ENCODE assay signal across 19 cellular contexts in the genomic region with DNA sequence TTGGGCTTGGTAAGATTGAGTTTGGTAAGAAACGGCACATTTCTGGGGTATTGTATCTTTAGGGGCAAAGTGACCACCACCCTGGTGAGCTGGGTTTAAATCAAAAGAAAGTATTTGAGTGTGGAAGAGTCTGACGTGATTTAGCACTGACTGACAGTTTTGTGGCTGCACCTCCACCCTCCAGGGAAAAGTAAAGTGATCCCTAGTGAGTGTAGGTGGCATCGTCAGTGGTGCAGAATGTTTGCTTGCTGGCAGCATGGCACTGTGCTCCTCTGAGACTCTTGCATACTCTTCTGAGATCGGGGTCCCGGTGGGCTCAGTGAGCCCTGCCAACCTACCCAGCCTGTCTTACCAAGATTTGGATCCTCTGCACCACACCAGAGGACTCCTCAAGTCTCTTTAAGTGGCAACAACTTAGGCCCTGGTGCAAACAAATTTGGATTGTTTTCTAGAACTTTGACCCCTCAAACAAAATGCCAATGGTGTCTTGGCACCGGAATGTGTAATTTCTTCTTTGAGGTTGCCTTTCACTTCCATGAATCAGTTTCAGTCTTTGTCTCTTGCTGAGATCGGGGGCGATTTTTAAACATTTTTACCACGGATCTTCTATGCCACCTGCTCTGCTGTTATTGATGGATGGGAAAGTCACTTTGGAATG. TPM values are rescaled to one million over a fixed set of nuclear protein-coding genes. Genes with fewer than 3 reads are reported as not detected.
DNase-seq lines count a peak whose midpoint lies in the region; ATAC-seq, FAIRE-seq and TF ChIP-seq lines count a peak whose summit lies in the region.
"Had no signal": no experiment of that assay in that cellular context is flagged by ENCODE, and none has a peak within 500 bp of the region (broad histone marks: within the 10 kb centered on the region; RNA-seq: fewer than 3 reads in every experiment).

No MANE protein-coding gene starts in this region.

- peaks cover 80% of the 10 kb centered on the region for H3K4me1 Mint-ChIP-seq in activated T-cell treated with anti-CD3 and anti-CD28 coated beads, Interleukin-2, amount 50 U/mL, for 24 hours (ENCODE audit: low read depth)
- H3K4me1 Mint-ChIP-seq in activated naive CD8-positive, alpha-beta T cell treated with anti-CD3 and anti-CD28 coated beads, Interleukin-2, amount 10 ng/mL, durations not matched to agents 7 days and 5 days = peaks cover 60% of the 10 kb centered on the region

- 25 to 50% (median 26%) methylated on average over 9 of the region's 9 CpGs for WGBS in small intestine, 3 donors

- H3K79me2 ChIP-seq in Karpas-422 (ENCODE audit: low read length) = no peaks in the 10 kb centered on the region

- H3K27ac ChIP-seq in Karpas-422 (ENCODE audit: low read length) (peak overlapping the region; percentile 37), small intestine (ENCODE audit: low read depth in 1 of 2, low read length in 1 of 2) (no peak overlapping the region)
- H3K27ac ChIP-seq: brain microvascular endothelial cell, right lobe of liver, tibial nerve had no signal

- no peaks in the 10 kb centered on the region for H3K27me3 Mint-ChIP-seq in activated T-cell treated with anti-CD3 and anti-CD28 coated beads, Interleukin-2, amount 50 U/mL, for 24 hours
- H3K27me3 Mint-ChIP-seq in activated naive CD8-positive, alpha-beta T cell treated with anti-CD3 and anti-CD28 coated beads, Interleukin-2, amount 10 ng/mL, durations not matched to agents 7 days and 5 days = no peaks in the 10 kb centered on the region

- H3K9ac ChIP-seq in Karpas-422 (ENCODE audit: low read length) = peak overlapping the region; percentile 53; the same call in 1 of the 2 replicates

- H3K27me3 ChIP-seq in Karpas-422 (ENCODE audit: low read length) (peaks cover 6% of the 10 kb centered on the region), small intestine (ENCODE audit: control insufficient read depth in 2 of 2, insufficient read depth in 2 of 2, low read length in 2 of 2) (no peaks in the 10 kb centered on the region)
- H3K27me3 ChIP-seq: right lobe of liver had no signal

- H3K4me3 ChIP-seq in Karpas-422 (ENCODE audit: low read length) (peak overlapping the region; percentile 62), small intestine (ENCODE audit: low read depth in 1 of 2, low read length in 2 of 2) (no peak overlapping the region)
- H3K4me3 ChIP-seq: right lobe of liver had no signal

- no peaks in the 10 kb centered on the region for H3K9me2 ChIP-seq in Karpas-422 (replicated peaks; ENCODE audit: insufficient read depth, low read length)

- FAIRE-seq in small intestine (lab: Jason Lieb, UNC) = no peak
- FAIRE-seq: RCC 7860 had no signal

- H4K20me1 ChIP-seq in Karpas-422 (ENCODE audit: insufficient read depth, low read depth, low read length) = no peaks in the 10 kb centered on the region

- H3K36me3 ChIP-seq in Karpas-422 (ENCODE audit: insufficient read depth, low read length) (no peaks in the 10 kb centered on the region), small intestine (ENCODE audit: control insufficient read depth in 2 of 2, insufficient read depth in 2 of 2, low read length in 2 of 2) (no peaks in the 10 kb centered on the region)
- H3K36me3 ChIP-seq: brain microvascular endothelial cell, right lobe of liver, tibial nerve had no signal

- H3K27ac Mint-ChIP-seq in activated T-cell treated with anti-CD3 and anti-CD28 coated beads, Interleukin-2, amount 50 U/mL, for 24 hours = peak overlapping the region; percentile 92
- H3K27ac Mint-ChIP-seq in activated naive CD8-positive, alpha-beta T cell treated with anti-CD3 and anti-CD28 coated beads, Interleukin-2, amount 10 ng/mL, durations not matched to agents 7 days and 5 days = peak overlapping the region; percentile 77

- DNase-seq in activated T-cell treated with anti-CD3 and anti-CD28 coated beads, Interleukin-2, amount 50 U/mL, for 24 hours = peak; percentile 39
- DNase-seq in activated T-cell treated with anti-CD3 and anti-CD28 coated beads for 4 hours = no peak
- peak; percentile 67 for DNase-seq in Karpas-422
- no peak for DNase-seq in activated naive CD8-positive, alpha-beta T cell treated with anti-CD3 and anti-CD28 coated beads, Interleukin-2, amount 10 ng/mL, durations not matched to agents 7 days and 5 days
- DNase-seq in small intestine = peak; percentile 15
- DNase-seq in stimulated activated CD4-positive, alpha-beta T cell treated with anti-CD3 and anti-CD28 coated beads, Interleukin-2, amount 100 ng/mL, for 48 hours = no peak
- DNase-seq in erythroblast (lab: John Stamatoyannopoulos, UW) = no peak
- DNase-seq in 8988T = no peak
- DNase-seq: activated gamma-delta T cell treated with Interleukin-2 at 50 U/mL for 16 hours; brain microvascular endothelial cell; DMS 273 treated with DMSO at 0.1 percent for 48 hours; left ventricle myocardium superior; MM.1S; NCI-H2081; right lobe of liver; stimulated activated CD8-positive, alpha-beta memory T cell treated with anti-CD3 and anti-CD28 coated beads, Interleukin-4, amount 100 ng/mL, for 48 hours; SW 1271 had no signal

- no peak for TF ChIP-seq POLR2A in erythroblast (IDR thresholded peaks at IDR 0.05; ENCODE audit: low read length)

- H3K4me1 ChIP-seq in Karpas-422 (ENCODE audit: low read length) (peaks cover 55% of the 10 kb centered on the region), small intestine (ENCODE audit: control insufficient read depth in 2 of 2, insufficient read depth in 1 of 2, low read depth in 1 of 2, low read length in 1 of 2) (peaks cover 0 to 2% of the 10 kb centered on the region in 2 donors)
- H3K4me1 ChIP-seq: right lobe of liver had no signal

- H3K4me2 ChIP-seq in Karpas-422 (ENCODE audit: low read depth, low read length, poor library complexity, severe bottlenecking) = peak overlapping the region; percentile 74

- no peak overlapping the region for H2AFZ ChIP-seq in Karpas-422 (ENCODE audit: low read length)

- no peaks in the 10 kb centered on the region for H3K9me3 ChIP-seq in Karpas-422 (ENCODE audit: low read length)
- H3K9me3 ChIP-seq in small intestine (ENCODE audit: control insufficient read depth, low read depth) = no peaks in the 10 kb centered on the region
- H3K9me3 ChIP-seq: right lobe of liver, tibial nerve had no signal

- H3K4me3 Mint-ChIP-seq in activated T-cell treated with anti-CD3 and anti-CD28 coated beads, Interleukin-2, amount 50 U/mL, for 24 hours = peak overlapping the region; percentile 97
- peak overlapping the region; percentile 98 for H3K4me3 Mint-ChIP-seq in activated naive CD8-positive, alpha-beta T cell treated with anti-CD3 and anti-CD28 coated beads, Interleukin-2, amount 10 ng/mL, durations not matched to agents 7 days and 5 days

- POLR2A ChIA-PET in activated naive CD8-positive, alpha-beta T cell treated with anti-CD3 and anti-CD28 coated beads, Interleukin-2, amount 10 ng/mL, durations not matched to agents 7 days and 5 days (lab: Charles Lee) = interaction anchor here (1.7 kb wide), 1 partner anchor 25 kb away, joined by 6 read pairs; no protein-coding TSS in a partner anchor

- H3K9me3 Mint-ChIP-seq in activated T-cell treated with anti-CD3 and anti-CD28 coated beads, Interleukin-2, amount 50 U/mL, for 24 hours = no peaks in the 10 kb centered on the region
- no peaks in the 10 kb centered on the region for H3K9me3 Mint-ChIP-seq in activated naive CD8-positive, alpha-beta T cell treated with anti-CD3 and anti-CD28 coated beads, Interleukin-2, amount 10 ng/mL, durations not matched to agents 7 days and 5 days

- no peak for ATAC-seq in activated naive CD8-positive, alpha-beta T cell treated with anti-CD3 and anti-CD28 coated beads, Interleukin-2, amount 10 ng/mL, durations not matched to agents 7 days and 5 days (ENCODE audit: low read depth)
- ATAC-seq: left ventricle myocardium superior, right lobe of liver had no signal

- peaks cover 56% of the 10 kb centered on the region for H3K36me3 Mint-ChIP-seq in activated T-cell treated with anti-CD3 and anti-CD28 coated beads, Interleukin-2, amount 50 U/mL, for 24 hours (ENCODE audit: low read depth)
- H3K36me3 Mint-ChIP-seq in activated naive CD8-positive, alpha-beta T cell treated with anti-CD3 and anti-CD28 coated beads, Interleukin-2, amount 10 ng/mL, durations not matched to agents 7 days and 5 days = peaks cover 29% of the 10 kb centered on the region

RNA-seq across cellular contexts. Expression of a gene that starts 2.8 kb away (rescaled TPM):
- 9.0 and 21.7 TPM in 2 replicates for total RNA-seq in Karpas-422 (2014; rRNA removed; shearing (Covaris generic); ENCODE audit: low replicate concordance)
- 100 to 1,000 TPM; 120 to 123 TPM for total RNA-seq in activated naive CD8-positive, alpha-beta T cell treated with anti-CD3 and anti-CD28 coated beads, Interleukin-2, amount 10 ng/mL, durations not matched to agents 7 days and 5 days
- 1 to 10 TPM; 2.3 to 5.1 (median 2.9) TPM for polyA plus RNA-seq in small intestine

Comparison
In these comparisons a context has a peak if more than half of its experiments do, and no peak if none do; other contexts are left out.
1. DNase-seq: peak in activated T-cell treated with anti-CD3 and anti-CD28 coated beads, Interleukin-2, amount 50 U/mL, for 24 hours (single experiment), Karpas-422 (single experiment) and small intestine (single experiment); none in activated T-cell treated with anti-CD3 and anti-CD28 coated beads for 4 hours (single experiment), activated naive CD8-positive, alpha-beta T cell treated with anti-CD3 and anti-CD28 coated beads, Interleukin-2, amount 10 ng/mL, durations not matched to agents 7 days and 5 days (single experiment), stimulated activated CD4-positive, alpha-beta T cell treated with anti-CD3 and anti-CD28 coated beads, Interleukin-2, amount 100 ng/mL, for 48 hours (0 of 2), erythroblast (0 of 2) and 8988T (single experiment).